11 cellular contexts compared by ENCODE assay signal in genomic region chr20:25081065-25081729, GRCh38. TPM values are rescaled to one million over a fixed set of nuclear protein-coding genes. Genes with fewer than 3 reads are reported as not detected.
DNase-seq lines count a peak whose midpoint lies in the region; ATAC-seq and TF ChIP-seq lines count a peak whose summit lies in the region.
"Had no signal": no experiment of that assay in that cellular context is flagged by ENCODE, and none has a peak within 500 bp of the region (broad histone marks: within the 10 kb centered on the region; RNA-seq: fewer than 3 reads in every experiment).

No MANE protein-coding gene starts in this region.

- no peak for TF ChIP-seq RAD21 in liver (IDR thresholded peaks at IDR 0.05)

- POLR2A ChIA-PET in A673 (lab: Charles Lee; ENCODE audit: low non-redundant PET), result no interaction called here

- H3K4me3 ChIP-seq in A673 (ENCODE audit: low read depth, low read length, poor library complexity, severe bottlenecking) (no peak overlapping the region), HUES64 (ENCODE audit: low read length) (peak overlapping the region; percentile 45), liver (ENCODE audit: low read depth in 1 of 3, low read length in 3 of 3) (no peak overlapping the region), MM.1S (ENCODE audit: low read length) (no peak overlapping the region)
- H3K4me3 ChIP-seq: lower lobe of right lung, SK-N-MC had no signal

- peaks cover 91% of the 10 kb centered on the region for H3K27me3 Mint-ChIP-seq in central memory CD8-positive, alpha-beta T cell

- H3K9me3 ChIP-seq in A673 (ENCODE audit: low read depth, low read length, poor library complexity, severe bottlenecking), result no peaks in the 10 kb centered on the region
- H3K9me3 ChIP-seq in HUES64 (ENCODE audit: insufficient read depth, low read depth, low read length), result no peaks in the 10 kb centered on the region
- peaks cover 0 to 2% (median 0%) of the 10 kb centered on the region in 4 donors for H3K9me3 ChIP-seq in liver (ENCODE audit: control insufficient read depth in 4 of 4, low read length in 3 of 4)
- no peaks in the 10 kb centered on the region for H3K9me3 ChIP-seq in MM.1S (replicated peaks; ENCODE audit: insufficient read depth, low read length)
- H3K9me3 ChIP-seq: lower lobe of right lung had no signal

- no peak overlapping the region for H3K27ac Mint-ChIP-seq in central memory CD8-positive, alpha-beta T cell (ENCODE audit: low read depth)

- H3K4me3 Mint-ChIP-seq in central memory CD8-positive, alpha-beta T cell, result no peak overlapping the region

- H3K9ac ChIP-seq in HUES64 (ENCODE audit: low read depth, low read length), result no peak overlapping the region
- H3K9ac ChIP-seq in liver (ENCODE audit: low read depth in 1 of 2, low read length in 2 of 2), result no peak overlapping the region
- no peak overlapping the region for H3K9ac ChIP-seq in MM.1S (ENCODE audit: low read length)

- H4K20me1 ChIP-seq in MM.1S (ENCODE audit: insufficient read depth, low read length), result no peaks in the 10 kb centered on the region

- H3K4me2 ChIP-seq in MM.1S (ENCODE audit: low read depth, low read length), result no peak overlapping the region

- H3K4me1 ChIP-seq in A673 (ENCODE audit: insufficient read depth, low read length, poor library complexity, severe bottlenecking) (no peaks in the 10 kb centered on the region), HUES64 (ENCODE audit: insufficient read depth, low read length) (peaks cover 6% of the 10 kb centered on the region; the same call in 1 of the 2 replicates), liver (ENCODE audit: control insufficient read depth in 4 of 4, insufficient read depth in 4 of 4, low read length in 3 of 4) (peaks cover 9 to 27% (median 18%) of the 10 kb centered on the region in 4 donors), MM.1S (ENCODE audit: low read length) (0 out of 2 replicates have a peak, but pooled peaks cover 5% of the 10 kb centered on the region)

- peaks cover 100% of the 10 kb centered on the region for H3K27me3 ChIP-seq in A673 (replicated peaks; ENCODE audit: insufficient read depth, low read depth, low read length, poor library complexity)
- peaks cover 98% of the 10 kb centered on the region for H3K27me3 ChIP-seq in HUES64 (ENCODE audit: insufficient read depth, low read length)
- peaks cover 6 to 26% (median 12%) of the 10 kb centered on the region in 4 donors for H3K27me3 ChIP-seq in liver (ENCODE audit: control insufficient read depth in 4 of 4, insufficient read depth in 4 of 4, low read length in 3 of 4)
- H3K27me3 ChIP-seq in MM.1S (replicated peaks; ENCODE audit: insufficient read depth, low read length), result peaks cover 29% of the 10 kb centered on the region

- CTCF ChIA-PET in A673 (lab: Charles Lee), result no interaction called here

- peaks cover 6% of the 10 kb centered on the region for H3K36me3 Mint-ChIP-seq in central memory CD8-positive, alpha-beta T cell (ENCODE audit: insufficient read depth)

- peaks cover 26% of the 10 kb centered on the region for H3K4me1 Mint-ChIP-seq in central memory CD8-positive, alpha-beta T cell

- H3K27ac ChIP-seq in A673 (ENCODE audit: low read depth, low read length, poor library complexity, severe bottlenecking), result no peak overlapping the region
- no peak overlapping the region for H3K27ac ChIP-seq in HUES64 (ENCODE audit: low read depth, low read length)
- no peak overlapping the region for H3K27ac ChIP-seq in liver (ENCODE audit: low read depth in 1 of 2, low read length in 2 of 2)
- H3K27ac ChIP-seq in MM.1S (ENCODE audit: low read length), result no peak overlapping the region
- H3K27ac ChIP-seq: lower lobe of right lung, SK-N-MC had no signal

- H3K79me2 ChIP-seq in MM.1S (ENCODE audit: low read length), result no peaks in the 10 kb centered on the region

- H2AFZ ChIP-seq in MM.1S (ENCODE audit: low read length), result no peak overlapping the region

- ATAC-seq in central memory CD8-positive, alpha-beta T cell (replicated peaks; ENCODE audit: extremely low read depth, poor library complexity, severe bottlenecking), result peak; percentile 40
- no peak for ATAC-seq in HG03139 (IDR thresholded peaks at IDR 0.05; ENCODE audit: unreplicated experiment)

- TF ChIP-seq CTCF in A673 (conservative IDR thresholded peaks at IDR 0.05; ENCODE audit: low read depth, low read length), result peak; percentile 34; the same call in 1 of the 2 replicates
- TF ChIP-seq CTCF in liver (IDR thresholded peaks at IDR 0.05; ENCODE audit: low read depth, low read length, missing input control), result no peak
- TF ChIP-seq CTCF in MM.1S (IDR thresholded peaks at IDR 0.05; ENCODE audit: low read length), result no peak

- 3% methylated on average over 54 of the region's 54 CpGs for WGBS in HUES64
- WGBS in liver, result 9% methylated on average over 54 of the region's 54 CpGs

- H3F3A ChIP-seq in MM.1S (ENCODE audit: insufficient read depth, low read length), result no peaks in the 10 kb centered on the region

- H3K36me3 ChIP-seq in A673 (ENCODE audit: insufficient read depth, low read length, poor library complexity, severe bottlenecking), result no peaks in the 10 kb centered on the region
- H3K36me3 ChIP-seq in HUES64 (ENCODE audit: insufficient read depth, low read length), result no peaks in the 10 kb centered on the region
- H3K36me3 ChIP-seq in liver (ENCODE audit: control insufficient read depth in 4 of 4, insufficient read depth in 3 of 4, low read depth in 1 of 4, low read length in 3 of 4), result no peaks in the 10 kb centered on the region
- H3K36me3 ChIP-seq in MM.1S (replicated peaks; ENCODE audit: insufficient read depth, low read length), result no peaks in the 10 kb centered on the region
- H3K36me3 ChIP-seq: lower lobe of right lung had no signal

- no peaks in the 10 kb centered on the region for H3K9me3 Mint-ChIP-seq in central memory CD8-positive, alpha-beta T cell

- BruUV-seq in A673 (replicated peaks; lab: Mats Ljungman, UMichigan), result no TSS peak

- intact Hi-C loops in A673 (cut with micrococcal nuclease; ENCODE audit: unreplicated experiment), result loop anchor here (5.0 to 10.0 kb wide), 2 partner anchors 74 to 316 kb away; no protein-coding TSS in a partner anchor

- H3K9me2 ChIP-seq in MM.1S (replicated peaks; ENCODE audit: insufficient read depth, low read length), result no peaks in the 10 kb centered on the region

- DNase-seq in A673 (ENCODE audit: low spot score) (peak; percentile 49), NCI-H69 (lab: John Stamatoyannopoulos, UW) (no peak), NCI-H526 treated with DMSO at 0.1 percent for 48 hours (lab: John Stamatoyannopoulos, UW) (no peak), MM.1S (no peak)
- peak in 1 of 2 donors; percentile 13 for DNase-seq in central memory CD8-positive, alpha-beta T cell (ENCODE audit: low spot score in 2 of 2)
- DNase-seq: lower lobe of right lung had no signal

TF ChIP-seq in liver, 16 proteins besides CTCF, POLR2A, EP300 and RAD21:
- TF ChIP-seq, protein P1, sequence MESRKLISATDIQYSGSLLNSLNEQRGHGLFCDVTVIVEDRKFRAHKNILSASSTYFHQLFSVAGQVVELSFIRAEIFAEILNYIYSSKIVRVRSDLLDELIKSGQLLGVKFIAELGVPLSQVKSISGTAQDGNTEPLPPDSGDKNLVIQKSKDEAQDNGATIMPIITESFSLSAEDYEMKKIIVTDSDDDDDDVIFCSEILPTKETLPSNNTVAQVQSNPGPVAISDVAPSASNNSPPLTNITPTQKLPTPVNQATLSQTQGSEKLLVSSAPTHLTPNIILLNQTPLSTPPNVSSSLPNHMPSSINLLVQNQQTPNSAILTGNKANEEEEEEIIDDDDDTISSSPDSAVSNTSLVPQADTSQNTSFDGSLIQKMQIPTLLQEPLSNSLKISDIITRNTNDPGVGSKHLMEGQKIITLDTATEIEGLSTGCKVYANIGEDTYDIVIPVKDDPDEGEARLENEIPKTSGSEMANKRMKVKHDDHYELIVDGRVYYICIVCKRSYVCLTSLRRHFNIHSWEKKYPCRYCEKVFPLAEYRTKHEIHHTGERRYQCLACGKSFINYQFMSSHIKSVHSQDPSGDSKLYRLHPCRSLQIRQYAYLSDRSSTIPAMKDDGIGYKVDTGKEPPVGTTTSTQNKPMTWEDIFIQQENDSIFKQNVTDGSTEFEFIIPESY (IDR thresholded peaks at IDR 0.05), result no peak
- TF ChIP-seq, protein P2, sequence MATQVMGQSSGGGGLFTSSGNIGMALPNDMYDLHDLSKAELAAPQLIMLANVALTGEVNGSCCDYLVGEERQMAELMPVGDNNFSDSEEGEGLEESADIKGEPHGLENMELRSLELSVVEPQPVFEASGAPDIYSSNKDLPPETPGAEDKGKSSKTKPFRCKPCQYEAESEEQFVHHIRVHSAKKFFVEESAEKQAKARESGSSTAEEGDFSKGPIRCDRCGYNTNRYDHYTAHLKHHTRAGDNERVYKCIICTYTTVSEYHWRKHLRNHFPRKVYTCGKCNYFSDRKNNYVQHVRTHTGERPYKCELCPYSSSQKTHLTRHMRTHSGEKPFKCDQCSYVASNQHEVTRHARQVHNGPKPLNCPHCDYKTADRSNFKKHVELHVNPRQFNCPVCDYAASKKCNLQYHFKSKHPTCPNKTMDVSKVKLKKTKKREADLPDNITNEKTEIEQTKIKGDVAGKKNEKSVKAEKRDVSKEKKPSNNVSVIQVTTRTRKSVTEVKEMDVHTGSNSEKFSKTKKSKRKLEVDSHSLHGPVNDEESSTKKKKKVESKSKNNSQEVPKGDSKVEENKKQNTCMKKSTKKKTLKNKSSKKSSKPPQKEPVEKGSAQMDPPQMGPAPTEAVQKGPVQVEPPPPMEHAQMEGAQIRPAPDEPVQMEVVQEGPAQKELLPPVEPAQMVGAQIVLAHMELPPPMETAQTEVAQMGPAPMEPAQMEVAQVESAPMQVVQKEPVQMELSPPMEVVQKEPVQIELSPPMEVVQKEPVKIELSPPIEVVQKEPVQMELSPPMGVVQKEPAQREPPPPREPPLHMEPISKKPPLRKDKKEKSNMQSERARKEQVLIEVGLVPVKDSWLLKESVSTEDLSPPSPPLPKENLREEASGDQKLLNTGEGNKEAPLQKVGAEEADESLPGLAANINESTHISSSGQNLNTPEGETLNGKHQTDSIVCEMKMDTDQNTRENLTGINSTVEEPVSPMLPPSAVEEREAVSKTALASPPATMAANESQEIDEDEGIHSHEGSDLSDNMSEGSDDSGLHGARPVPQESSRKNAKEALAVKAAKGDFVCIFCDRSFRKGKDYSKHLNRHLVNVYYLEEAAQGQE (IDR thresholded peaks at IDR 0.05), result peak; percentile 99
- no peak for TF ChIP-seq FOXA2 (IDR thresholded peaks at IDR 0.05)
- no peak for TF ChIP-seq FOXA1 (IDR thresholded peaks at IDR 0.05)

RNA-seq across cellular contexts. Expression of gene VSX1, which starts 0.7 kb away (rescaled TPM):
- total RNA-seq in A673 (2021) (not detected in 2 replicates), liver (under 1 TPM in 1 of 2 donors, not detected in 1; 0.08 TPM)
- not detected for polyA plus RNA-seq in HUES64 (2013, experiment 1 of 2)
- not detected for polyA plus RNA-seq in HUES64 (2013, experiment 2 of 2)
- under 1 TPM in 1 of 2 donors, not detected in 1; 0.03 TPM for polyA plus RNA-seq in liver
- total RNA-seq: astrocyte, lower lobe of right lung had no signal

RNA-seq across cellular contexts. Expression of gene ACSS1, which starts 23.3 kb away (rescaled TPM):
- total RNA-seq in A673 (2021) (3.9 and 4.9 TPM in 2 replicates), liver (10 to 100 TPM; 37.2 to 87.5 TPM)
- 0.35 TPM for polyA plus RNA-seq in HUES64 (2013, experiment 1 of 2)
- 0.32 TPM for polyA plus RNA-seq in HUES64 (2013, experiment 2 of 2)
- 1 to 10 TPM; 5.3 to 7.1 TPM for polyA plus RNA-seq in liver
